Comparison of ENCODE assay signal across 36 cellular contexts in genomic region chr1:177130426-177130825, GRCh38. TPM values are rescaled to one million over a fixed set of nuclear protein-coding genes. Genes with fewer than 3 reads are reported as not detected.
"Had no signal": no experiment of that assay in that cellular context is flagged by ENCODE, and none has a peak within 500 bp of the region (broad histone marks: within the 10 kb centered on the region; RNA-seq: fewer than 3 reads in every experiment).

No MANE protein-coding gene starts in this region.

- H3K9me3 Mint-ChIP-seq: activated CD4-positive, alpha-beta memory T cell treated with anti-CD3 and anti-CD28 coated beads, Interleukin-2, amount 10 ng/mL, durations not matched to agents 7 days and 5 days; activated naive CD8-positive, alpha-beta T cell treated with anti-CD3 and anti-CD28 coated beads for 36 hours had no signal

- H3K36me3 ChIP-seq: brain microvascular endothelial cell had no signal

- H3K36me3 Mint-ChIP-seq: activated CD8-positive, alpha-beta memory T cell treated with anti-CD3 and anti-CD28 coated beads, Interleukin-2, amount 10 ng/mL, durations not matched to agents 7 days and 5 days; activated naive CD8-positive, alpha-beta T cell treated with anti-CD3 and anti-CD28 coated beads for 36 hours had no signal

- H3K27ac ChIP-seq: brain microvascular endothelial cell, PC-9, RWPE1, VCaP had no signal

- DNase-seq: activated CD4-positive, alpha-beta memory T cell treated with anti-CD3 and anti-CD28 coated beads, Interleukin-2, amount 10 ng/mL, durations not matched to agents 7 days and 5 days; activated CD4-positive, alpha-beta T cell treated with anti-CD3 and anti-CD28 coated beads for 1 hour; activated CD4-positive, alpha-beta T cell treated with anti-CD3 and anti-CD28 coated beads for 48 hours; activated CD4-positive, CD25-positive, alpha-beta regulatory T cell; activated CD8-positive, alpha-beta memory T cell treated with anti-CD3 and anti-CD28 coated beads for 24 hours; activated CD8-positive, alpha-beta memory T cell treated with anti-CD3 and anti-CD28 coated beads, Interleukin-2, amount 10 ng/mL, durations not matched to agents 7 days and 5 days; activated CD8-positive, alpha-beta memory T cell treated with anti-CD3 and anti-CD28 coated beads, Interleukin-2, amount 50 U/mL, for 48 hours; activated effector memory CD4-positive, alpha-beta T cell treated with anti-CD3 and anti-CD28 coated beads, Interleukin-2, amount 50 U/mL, for 16 hours; activated naive CD4-positive, alpha-beta T cell; activated naive CD4-positive, alpha-beta T cell treated with anti-CD3 and anti-CD28 coated beads, Interleukin-2, amount 50 U/mL, for 16 hours; activated naive CD8-positive, alpha-beta T cell treated with anti-CD3 and anti-CD28 coated beads for 36 hours; activated T-cell treated with anti-CD3 and anti-CD28 coated beads, Interleukin-2, amount 50 U/mL, for 48 hours; amniotic stem cell; aorta; brain microvascular endothelial cell; NCI-H1105; NCI-H1417 treated with DMSO at 0.1 percent for 48 hours; NCI-H187 treated with DMSO at 0.1 percent for 48 hours; NCI-H2081 treated with DMSO at 0.1 percent for 48 hours; NCI-H2171; NCI-H510A; NCI-H526 treated with DMSO at 0.1 percent for 48 hours; NCI-H774; PC-9; SIG-M5; SW 1271; T-helper 1 cell; T-helper 2 cell; T-helper 9 cell had no signal

- H3K4me3 ChIP-seq: K562, PC-9 had no signal

- H3K4me1 Mint-ChIP-seq: activated CD4-positive, alpha-beta memory T cell treated with anti-CD3 and anti-CD28 coated beads, Interleukin-2, amount 10 ng/mL, durations not matched to agents 7 days and 5 days; activated CD8-positive, alpha-beta memory T cell treated with anti-CD3 and anti-CD28 coated beads, Interleukin-2, amount 10 ng/mL, durations not matched to agents 7 days and 5 days; activated naive CD8-positive, alpha-beta T cell treated with anti-CD3 and anti-CD28 coated beads for 36 hours; central memory CD8-positive, alpha-beta T cell had no signal

- H3K27ac Mint-ChIP-seq: activated CD4-positive, alpha-beta memory T cell treated with anti-CD3 and anti-CD28 coated beads, Interleukin-2, amount 10 ng/mL, durations not matched to agents 7 days and 5 days; activated CD8-positive, alpha-beta memory T cell treated with anti-CD3 and anti-CD28 coated beads, Interleukin-2, amount 10 ng/mL, durations not matched to agents 7 days and 5 days; activated naive CD8-positive, alpha-beta T cell treated with anti-CD3 and anti-CD28 coated beads for 36 hours had no signal

- H3K27me3 ChIP-seq: brain microvascular endothelial cell had no signal

- H3K27me3 Mint-ChIP-seq: activated CD4-positive, alpha-beta memory T cell treated with anti-CD3 and anti-CD28 coated beads, Interleukin-2, amount 10 ng/mL, durations not matched to agents 7 days and 5 days; activated CD8-positive, alpha-beta memory T cell treated with anti-CD3 and anti-CD28 coated beads, Interleukin-2, amount 10 ng/mL, durations not matched to agents 7 days and 5 days; activated naive CD8-positive, alpha-beta T cell treated with anti-CD3 and anti-CD28 coated beads for 36 hours; central memory CD8-positive, alpha-beta T cell had no signal

- H3K4me3 Mint-ChIP-seq: activated CD4-positive, alpha-beta memory T cell treated with anti-CD3 and anti-CD28 coated beads, Interleukin-2, amount 10 ng/mL, durations not matched to agents 7 days and 5 days; activated CD8-positive, alpha-beta memory T cell treated with anti-CD3 and anti-CD28 coated beads, Interleukin-2, amount 10 ng/mL, durations not matched to agents 7 days and 5 days; activated naive CD8-positive, alpha-beta T cell treated with anti-CD3 and anti-CD28 coated beads for 36 hours; central memory CD8-positive, alpha-beta T cell had no signal

RNA-seq across cellular contexts. Expression of gene ASTN1, which starts 34.1 kb away (rescaled TPM):
- total RNA-seq: activated CD4-positive, alpha-beta memory T cell treated with anti-CD3 and anti-CD28 coated beads, Interleukin-2, amount 10 ng/mL, durations not matched to agents 7 days and 5 days; activated CD8-positive, alpha-beta memory T cell treated with anti-CD3 and anti-CD28 coated beads, Interleukin-2, amount 10 ng/mL, durations not matched to agents 7 days and 5 days; activated naive CD8-positive, alpha-beta T cell treated with anti-CD3 and anti-CD28 coated beads for 36 hours; MCF 10A; OCI-LY7; PC-9; SK-MEL-5 had no signal
- polyA plus RNA-seq: aorta had no signal

RNA-seq across cellular contexts. Expression of gene BRINP2, which starts 40.3 kb away (rescaled TPM):
- total RNA-seq: activated CD4-positive, alpha-beta memory T cell treated with anti-CD3 and anti-CD28 coated beads, Interleukin-2, amount 10 ng/mL, durations not matched to agents 7 days and 5 days; activated CD8-positive, alpha-beta memory T cell treated with anti-CD3 and anti-CD28 coated beads, Interleukin-2, amount 10 ng/mL, durations not matched to agents 7 days and 5 days; activated naive CD8-positive, alpha-beta T cell treated with anti-CD3 and anti-CD28 coated beads for 36 hours; aorta; K562; MCF 10A; OCI-LY7; PC-9; SK-MEL-5 had no signal
- polyA plus RNA-seq: aorta, K562 had no signal
